Comparison of ENCODE assay signal across 13 cellular contexts in genomic region chr20:21027569-21027968, GRCh38.
A peak's percentile ranks its signal among the peaks of the same experiment; 100 is the strongest.
DNase-seq lines count a peak whose midpoint lies in the region; ATAC-seq and TF ChIP-seq lines count a peak whose summit lies in the region.
"Had no signal": no experiment of that assay in that cellular context is flagged by ENCODE, and none has a peak within 500 bp of the region (broad histone marks: within the 10 kb centered on the region; RNA-seq: fewer than 3 reads in every experiment).

No MANE protein-coding gene starts in this region.

- H3K27ac ChIP-seq in 22Rv1 (no peak overlapping the region), brain microvascular endothelial cell (no peak overlapping the region), ovary (no peak overlapping the region)

- WGBS in ovary, 3 donors: 75 to 78% (median 75%) methylated on average over 7 of the region's 7 CpGs

- peak; percentile 54 for TF ChIP-seq CTCF in 22Rv1 (IDR thresholded peaks at IDR 0.05)
- TF ChIP-seq CTCF in brain microvascular endothelial cell (IDR thresholded peaks at IDR 0.05; ENCODE audit: low read depth, low read length, missing control alignments): peak; percentile 4
- TF ChIP-seq CTCF in ovary (IDR thresholded peaks at IDR 0.05): no peak

- H3K27me3 ChIP-seq in brain microvascular endothelial cell (replicated peaks) (no peaks in the 10 kb centered on the region), ovary (no peaks in the 10 kb centered on the region)

- H3K9me3 ChIP-seq in ovary: no peaks in the 10 kb centered on the region

- H3K4me3 ChIP-seq in brain microvascular endothelial cell (ENCODE audit: low read depth, low read length) (no peak overlapping the region), ovary (no peak overlapping the region)

- H3K36me3 ChIP-seq in brain microvascular endothelial cell (replicated peaks) (no peaks in the 10 kb centered on the region), ovary (no peaks in the 10 kb centered on the region)

- ATAC-seq in GM18873 (IDR thresholded peaks at IDR 0.05; ENCODE audit: low FRiP score, unreplicated experiment): no peak
- ATAC-seq: naive thymus-derived CD4-positive, alpha-beta T cell had no signal

- no peaks in the 10 kb centered on the region for H3K4me1 ChIP-seq in ovary (ENCODE audit: insufficient read depth)

- DNase-seq in ELF-1 (ENCODE audit: low read depth, low spot score): peak; percentile 64
- DNase-seq in MV-4-11 (lab: John Stamatoyannopoulos, UW): peak; percentile 10
- no peak for DNase-seq in brain microvascular endothelial cell
- no peak for DNase-seq in cerebellum (ENCODE audit: low spot score)
- DNase-seq in ovary: no peak
- no peak for DNase-seq in HCEC 1CT
- DNase-seq: activated B cell treated with CpG ODN at 0.5 μM for 24 hours; activated gamma-delta T cell treated with Interleukin-2 at 50 U/mL for 16 hours; Calu3; naive thymus-derived CD4-positive, alpha-beta T cell; NCI-H2171 had no signal

- in situ Hi-C loops in brain microvascular endothelial cell (cut with HindIII; ENCODE audit: low pct_ligation_motif_present, low sequenced_read_pairs): no loop called here

- intact Hi-C loops in ovary (cut with DNase I): no loop called here

- no peak for TF ChIP-seq POLR2A in ovary (IDR thresholded peaks at IDR 0.05)

- no peak for TF ChIP-seq EP300 in ovary (IDR thresholded peaks at IDR 0.05)

Comparison
In these comparisons a context has a peak if more than half of its experiments do, and no peak if none do; other contexts are left out.
1. CTCF ChIP-seq: peak in 22Rv1 (single experiment) and brain microvascular endothelial cell (single experiment); none in ovary (0 of 3).
2. DNase-seq: peak in ELF-1 (single experiment) and MV-4-11 (single experiment); none in brain microvascular endothelial cell (single experiment), cerebellum (single experiment), ovary (0 of 5) and HCEC 1CT (single experiment).